In genomic region chr2:88590998-88591613, GRCh38 we compare ENCODE assay signal across 9 cellular contexts. TPM values are rescaled to one million over a fixed set of nuclear protein-coding genes. Genes with fewer than 3 reads are reported as not detected.
A peak's percentile ranks its signal among the peaks of the same experiment; 100 is the strongest.
DNase-seq lines count a peak whose midpoint lies in the region; ATAC-seq, FAIRE-seq and TF ChIP-seq lines count a peak whose summit lies in the region.
"Had no signal": no experiment of that assay in that cellular context is flagged by ENCODE, and none has a peak within 500 bp of the region (broad histone marks: within the 10 kb centered on the region; RNA-seq: fewer than 3 reads in every experiment).

No MANE protein-coding gene starts in this region.

- no peaks in the 10 kb centered on the region for H3K4me1 Mint-ChIP-seq in activated T-cell treated with anti-CD3 and anti-CD28 coated beads, Interleukin-2, amount 50 U/mL, for 72 hours (ENCODE audit: low read depth)

- H3K36me3 Mint-ChIP-seq in activated T-cell treated with anti-CD3 and anti-CD28 coated beads, Interleukin-2, amount 50 U/mL, for 72 hours (ENCODE audit: insufficient read depth in 2 of 2): peaks cover 5 to 11% of the 10 kb centered on the region in 2 donors

- no peak for TF ChIP-seq EP300 in gastroesophageal sphincter (IDR thresholded peaks at IDR 0.05)

- TF ChIP-seq POLR2A in gastroesophageal sphincter (IDR thresholded peaks at IDR 0.05): no peak

- TF ChIP-seq CTCF in gastroesophageal sphincter (IDR thresholded peaks at IDR 0.05) (peak; percentile 68 to 79 (median 74)), pancreas (IDR thresholded peaks at IDR 0.05) (peak; percentile 53 to 67 (median 62))

- H3K27me3 ChIP-seq in gastroesophageal sphincter: no peaks in the 10 kb centered on the region
- no peaks in the 10 kb centered on the region for H3K27me3 ChIP-seq in pancreas

- intact Hi-C loops in pancreas (cut with DNase I): loop anchor here in 2 of 3 donors (5.0 kb wide), 2 partner anchors 76 to 86 kb away; no protein-coding TSS in a partner anchor

- ATAC-seq in GM18867 (IDR thresholded peaks at IDR 0.05; ENCODE audit: unreplicated experiment) (peak; percentile 66), HG03280 (IDR thresholded peaks at IDR 0.05; ENCODE audit: unreplicated experiment) (peak; percentile 82), gastroesophageal sphincter (peak; percentile 76), pancreas (peak; percentile 62 to 97 (median 94)), HG03439 (IDR thresholded peaks at IDR 0.05; ENCODE audit: unreplicated experiment) (no peak)
- ATAC-seq in activated T-cell treated with anti-CD3 and anti-CD28 coated beads, Interleukin-2, amount 50 U/mL, for 72 hours (replicated peaks in 1 of 2): peak; percentile 59 to 66

- H3K9me3 Mint-ChIP-seq in activated T-cell treated with anti-CD3 and anti-CD28 coated beads, Interleukin-2, amount 50 U/mL, for 72 hours: no peaks in the 10 kb centered on the region
- H3K9me3 Mint-ChIP-seq: T-helper 1 cell treated with Interleukin-12 subunit alpha and Interleukin-12 subunit beta and Interleukin-4 antibody, amounts not matched to agents 30 μg/mL and 1 μg/mL, for 36 hours had no signal

- peak; percentile 65 for DNase-seq in CD1c-positive myeloid dendritic cell (ENCODE audit: extremely low spot score)
- DNase-seq in NCI-H82 (lab: John Stamatoyannopoulos, UW): peak; percentile 81
- peak; percentile 45 to 47 for DNase-seq in activated T-cell treated with anti-CD3 and anti-CD28 coated beads, Interleukin-2, amount 50 U/mL, for 72 hours
- peak in 2 of 6 donors; percentile 38 to 48 for DNase-seq in pancreas

- FAIRE-seq in pancreas (lab: Jason Lieb, UNC): peak; percentile 76

- no peaks in the 10 kb centered on the region for H3K27me3 Mint-ChIP-seq in activated T-cell treated with anti-CD3 and anti-CD28 coated beads, Interleukin-2, amount 50 U/mL, for 72 hours (ENCODE audit: low read depth)

- whole genome bisulfite sequencing in gastroesophageal sphincter (ENCODE audit: low coverage in 1 of 2), 2 donors: 90 to 100% methylated on average over 2 of the region's 2 CpGs
- WGBS in pancreas, 2 donors: 81 to 90% methylated on average over 2 of the region's 2 CpGs

- no peak overlapping the region for H3K4me3 ChIP-seq in gastroesophageal sphincter
- no peak overlapping the region for H3K4me3 ChIP-seq in pancreas

- H3K4me1 ChIP-seq in gastroesophageal sphincter (no peaks in the 10 kb centered on the region), pancreas (peaks cover 2 to 5% (median 4%) of the 10 kb centered on the region in 3 donors)

- H3K27ac ChIP-seq in gastroesophageal sphincter: no peak overlapping the region
- peak overlapping the region in 1 of 4 donors; percentile 22 for H3K27ac ChIP-seq in pancreas

- H3K9me3 ChIP-seq in gastroesophageal sphincter: no peaks in the 10 kb centered on the region
- no peaks in the 10 kb centered on the region for H3K9me3 ChIP-seq in pancreas

- H3K27ac Mint-ChIP-seq in activated T-cell treated with anti-CD3 and anti-CD28 coated beads, Interleukin-2, amount 50 U/mL, for 72 hours: peak overlapping the region; percentile 33
- H3K27ac Mint-ChIP-seq: T-helper 1 cell treated with Interleukin-12 subunit alpha and Interleukin-12 subunit beta and Interleukin-4 antibody, amounts not matched to agents 30 μg/mL and 1 μg/mL, for 36 hours had no signal

- no peak overlapping the region for H3K4me3 Mint-ChIP-seq in activated T-cell treated with anti-CD3 and anti-CD28 coated beads, Interleukin-2, amount 50 U/mL, for 72 hours
- H3K4me3 Mint-ChIP-seq: T-helper 1 cell treated with Interleukin-12 subunit alpha and Interleukin-12 subunit beta and Interleukin-4 antibody, amounts not matched to agents 30 μg/mL and 1 μg/mL, for 36 hours had no signal

- H3K36me3 ChIP-seq in gastroesophageal sphincter (peaks cover 0 to 62% of the 10 kb centered on the region in 2 donors), pancreas (peaks cover 0 to 61% (median 18%) of the 10 kb centered on the region in 3 donors)

RNA-seq across cellular contexts. Expression of gene EIF2AK3, which starts 36.2 kb away (rescaled TPM):
- 10 to 100 TPM; 21.6 to 21.8 TPM for total RNA-seq in activated T-cell treated with anti-CD3 and anti-CD28 coated beads, Interleukin-2, amount 50 U/mL, for 72 hours
- 10 to 100 TPM in 3 of 4 donors, 1 to 10 TPM in 1; 9.6 to 22.0 (median 14.7) TPM for total RNA-seq in gastroesophageal sphincter
- 10 to 100 TPM; 22.9 to 58.4 (median 29.3) TPM for total RNA-seq in pancreas
- polyA plus RNA-seq in pancreas: 10 to 100 TPM in 1 of 2 donors, 1 to 10 TPM in 1; 6.2 to 21.6 TPM
